Comparison of ENCODE assay signal across 13 cellular contexts in genomic region chr7:94088560-94088959, GRCh38.
DNase-seq lines count a peak whose midpoint lies in the region; ATAC-seq lines count a peak whose summit lies in the region.
"Had no signal": no experiment of that assay in that cellular context is flagged by ENCODE, and none has a peak within 500 bp of the region (broad histone marks: within the 10 kb centered on the region; RNA-seq: fewer than 3 reads in every experiment).

No MANE protein-coding gene starts in this region.

- no peaks in the 10 kb centered on the region for H3K79me1 ChIP-seq in mesendoderm (ENCODE audit: low read length)

- H3K56ac ChIP-seq in mesendoderm (ENCODE audit: low read length) = no peak overlapping the region

- no peak overlapping the region for H2BK15ac ChIP-seq in mesendoderm (replicated peaks; ENCODE audit: low read depth)

- no peak for ATAC-seq in GM21528 (IDR thresholded peaks at IDR 0.05; ENCODE audit: low FRiP score, unreplicated experiment)
- ATAC-seq in stimulated activated naive CD8-positive, alpha-beta T cell treated with anti-CD3 and anti-CD28 coated beads, Interleukin-15, amount 100 ng/mL, for 72 hours = no peak

- H3K27ac ChIP-seq in mesendoderm (ENCODE audit: low read depth, low read length) = no peak overlapping the region
- H3K27ac ChIP-seq: adrenal gland had no signal

- H3K27ac Mint-ChIP-seq in stimulated activated naive CD8-positive, alpha-beta T cell treated with anti-CD3 and anti-CD28 coated beads, Interleukin-15, amount 100 ng/mL, for 72 hours = peak overlapping the region in 1 of 2 donors; percentile 72
- H3K27ac Mint-ChIP-seq: activated CD4-positive, alpha-beta T cell treated with anti-CD3 and anti-CD28 coated beads, Interleukin-2, amount 10 ng/mL, durations not matched to agents 7 days and 5 days; T-helper 17 cell had no signal

- no peak overlapping the region for H2BK5ac ChIP-seq in mesendoderm (ENCODE audit: low read length)

- H3K27me3 ChIP-seq in mesendoderm (ENCODE audit: insufficient read depth, low read length, poor library complexity) = no peaks in the 10 kb centered on the region
- H3K27me3 ChIP-seq: adrenal gland had no signal

- H3K79me2 ChIP-seq in mesendoderm (ENCODE audit: control insufficient read depth, insufficient read depth, low read length) = no peaks in the 10 kb centered on the region

- peak overlapping the region; percentile 14 for H2AK5ac ChIP-seq in mesendoderm (ENCODE audit: low read length)

- no peak overlapping the region for H3K4ac ChIP-seq in mesendoderm (ENCODE audit: low read depth, low read length)

- H3K23ac ChIP-seq in mesendoderm (ENCODE audit: low read length) = no peak overlapping the region

- H3K4me2 ChIP-seq in mesendoderm (ENCODE audit: low read length) = no peak overlapping the region

- H3K9me3 Mint-ChIP-seq in stimulated activated naive CD8-positive, alpha-beta T cell treated with anti-CD3 and anti-CD28 coated beads, Interleukin-15, amount 100 ng/mL, for 72 hours = no peaks in the 10 kb centered on the region
- H3K9me3 Mint-ChIP-seq: activated CD4-positive, alpha-beta T cell treated with anti-CD3 and anti-CD28 coated beads, Interleukin-2, amount 10 ng/mL, durations not matched to agents 7 days and 5 days had no signal

- H3K4me1 ChIP-seq in mesendoderm (ENCODE audit: control insufficient read depth, low read depth, low read length) = peaks cover 4% of the 10 kb centered on the region

- DNase-seq in AG08395 (ENCODE audit: low spot score) (peak; percentile 35), M059J (ENCODE audit: low read depth) (peak; percentile 38), astrocyte of the hippocampus (ENCODE audit: low read depth, low spot score) (peak; percentile 41), mesendoderm (peak; percentile 11), SK-N-DZ (ENCODE audit: low spot score) (no peak), NCI-H1092 treated with DMSO at 0.1 percent for 48 hours (lab: John Stamatoyannopoulos, UW) (no peak)
- no peak for DNase-seq in stimulated activated naive CD8-positive, alpha-beta T cell treated with anti-CD3 and anti-CD28 coated beads, Interleukin-15, amount 100 ng/mL, for 72 hours
- DNase-seq: activated CD4-positive, alpha-beta T cell treated with anti-CD3 and anti-CD28 coated beads, Interleukin-2, amount 10 ng/mL, durations not matched to agents 7 days and 5 days; cortex of kidney; T-helper 17 cell had no signal

- H2BK120ac ChIP-seq in mesendoderm (ENCODE audit: low read depth, low read length) = no peak overlapping the region

- no peaks in the 10 kb centered on the region for H3K36me3 ChIP-seq in mesendoderm (ENCODE audit: control insufficient read depth, insufficient read depth, low read length)
- H3K36me3 ChIP-seq: adrenal gland had no signal

- peaks cover 11% of the 10 kb centered on the region for H3K4me1 Mint-ChIP-seq in stimulated activated naive CD8-positive, alpha-beta T cell treated with anti-CD3 and anti-CD28 coated beads, Interleukin-15, amount 100 ng/mL, for 72 hours

- H3K27me3 Mint-ChIP-seq in stimulated activated naive CD8-positive, alpha-beta T cell treated with anti-CD3 and anti-CD28 coated beads, Interleukin-15, amount 100 ng/mL, for 72 hours = peaks cover 51% of the 10 kb centered on the region

- no peak overlapping the region for H3K18ac ChIP-seq in mesendoderm (ENCODE audit: low read length)

- no peak overlapping the region for H3K9ac ChIP-seq in mesendoderm (ENCODE audit: low read length)

- H4K8ac ChIP-seq in mesendoderm (ENCODE audit: low read depth, low read length) = no peak overlapping the region

- H3K4me3 Mint-ChIP-seq in stimulated activated naive CD8-positive, alpha-beta T cell treated with anti-CD3 and anti-CD28 coated beads, Interleukin-15, amount 100 ng/mL, for 72 hours = no peak overlapping the region
- H3K4me3 Mint-ChIP-seq: activated CD4-positive, alpha-beta T cell treated with anti-CD3 and anti-CD28 coated beads, Interleukin-2, amount 10 ng/mL, durations not matched to agents 7 days and 5 days; T-helper 17 cell had no signal

- H4K5ac ChIP-seq in mesendoderm (ENCODE audit: low read length) = no peak overlapping the region

- H3K4me3 ChIP-seq in mesendoderm (ENCODE audit: low read length) = no peak overlapping the region
- H3K4me3 ChIP-seq: lung had no signal

Comparison
In these comparisons a context has a peak if more than half of its experiments do, and no peak if none do; other contexts are left out.
1. DNase-seq: peak in AG08395 (single experiment), M059J (single experiment), astrocyte of the hippocampus (single experiment) and mesendoderm (single experiment); none in stimulated activated naive CD8-positive, alpha-beta T cell treated with anti-CD3 and anti-CD28 coated beads, Interleukin-15, amount 100 ng/mL, for 72 hours (0 of 2), SK-N-DZ (single experiment) and NCI-H1092 treated with DMSO at 0.1 percent for 48 hours (single experiment).